Comparison of ENCODE assay signal across 8 cellular contexts in genomic region chr2:171999604-172000469, GRCh38. TPM values are rescaled to one million over a fixed set of nuclear protein-coding genes. Genes with fewer than 3 reads are reported as not detected.
DNase-seq lines count a peak whose midpoint lies in the region; ATAC-seq and TF ChIP-seq lines count a peak whose summit lies in the region.

METAP1D (plus strand) TSS chr2:171999953; CDS start chr2:171999970, 17 bp downstream.

- ATAC-seq in GM21529 (IDR thresholded peaks at IDR 0.05; ENCODE audit: unreplicated experiment) = peak; percentile 95

- peaks cover 18% of the 10 kb centered on the region for H3K4me1 ChIP-seq in OCI-LY7 (ENCODE audit: insufficient read depth, low read length, poor library complexity, severe bottlenecking)

- peak within 1 kb of the TSS; percentile 70 for H3K4me3 ChIP-seq in OCI-LY7 (ENCODE audit: low read depth, low read length, poor library complexity, severe bottlenecking)
- peak within 1 kb of the TSS; percentile 85 for H3K4me3 ChIP-seq in epithelial cell of proximal tubule (ENCODE audit: low read depth, low read length)

- DNase-seq in DMS153 (lab: John Stamatoyannopoulos, UW) (peak; percentile 87), HuH-7.5 (ENCODE audit: low spot score) (peak; percentile 95), OCI-LY7 (ENCODE audit: low spot score) (peak; percentile 94), activated T-cell treated with anti-CD3 and anti-CD28 coated beads for 4 hours (peak; percentile 78), epithelial cell of proximal tubule (ENCODE audit: low read depth) (peak; percentile 47), mucosa of gallbladder (ENCODE audit: low spot score) (peak; percentile 92)
- DNase-seq in stimulated activated CD8-positive, alpha-beta memory T cell treated with anti-CD3 and anti-CD28 coated beads, Interleukin-4, amount 100 ng/mL, for 1 hour (ENCODE audit: low read depth in 2 of 2, low spot score in 1 of 2) = peak; percentile 46 to 63

- intact Hi-C loops in OCI-LY7 (cut with micrococcal nuclease; ENCODE audit: unreplicated experiment) = loop anchor here (10.0 kb wide), 1 partner anchor 105 kb away; the partner anchor contains the start of gene DLX2

- BruUV-seq in OCI-LY7 (replicated peaks; lab: Mats Ljungman, UMichigan) = TSS peak; percentile 91

- POLR2A ChIA-PET in OCI-LY7 (lab: Charles Lee) = interaction anchor here (1.0 to 1.4 kb wide), 2 partner anchors 15 to 30 kb away, joined by 3 to 5 read pairs; no protein-coding TSS in a partner anchor

- H3K9me3 ChIP-seq in OCI-LY7 (ENCODE audit: low read length) = no peaks in the 10 kb centered on the region

- H2AFZ ChIP-seq in OCI-LY7 (ENCODE audit: low read length) = peak within 1 kb of the TSS; percentile 95

- H4K20me1 ChIP-seq in OCI-LY7 (ENCODE audit: insufficient read depth, low read length) = no peaks in the 10 kb centered on the region

- no peaks in the 10 kb centered on the region for H3K79me2 ChIP-seq in OCI-LY7 (ENCODE audit: insufficient read depth, low read depth, low read length)

- H3K9me2 ChIP-seq in OCI-LY7 (ENCODE audit: insufficient read depth, low read length) = no peaks in the 10 kb centered on the region

- CTCF ChIA-PET in OCI-LY7 (lab: Charles Lee; ENCODE audit: unreplicated experiment) = no interaction called here

- TF ChIP-seq CTCF in OCI-LY7 (conservative IDR thresholded peaks at IDR 0.05; ENCODE audit: low read length) = no peak; the same call in 1 of the 2 replicates
- TF ChIP-seq CTCF in epithelial cell of proximal tubule (conservative IDR thresholded peaks at IDR 0.05; ENCODE audit: low read depth, low read length) = no peak

- H3K36me3 ChIP-seq in OCI-LY7 (ENCODE audit: insufficient read depth, low read length) = no peaks in the 10 kb centered on the region

- peak within 1 kb of the TSS; percentile 7 for H3K27ac ChIP-seq in OCI-LY7 (ENCODE audit: low read depth, low read length, poor library complexity, severe bottlenecking)

- peak within 1 kb of the TSS; percentile 92 for H3K4me2 ChIP-seq in OCI-LY7 (ENCODE audit: low read length)

RNA-seq across cellular contexts. Expression of gene METAP1D, which starts in this region (rescaled TPM):
- total RNA-seq in OCI-LY7 (2014; rRNA removed; shearing (Covaris generic)) = 4.5 and 11.0 TPM in 2 replicates
- total RNA-seq in OCI-LY7 (2022) (8.7 and 11.8 TPM in 2 replicates), epithelial cell of proximal tubule (4.6 and 5.5 TPM in 2 replicates), mucosa of gallbladder (2.7 TPM)

Comparison
In these comparisons a context has a peak if more than half of its experiments do, and no peak if none do; other contexts are left out.
1. Peak in every context shown above with its lines: DNase-seq, ATAC-seq, H3K4me3 ChIP-seq and H3K27ac ChIP-seq.